ENCODE assay signal across 21 cellular contexts in genomic region chrX:131081772-131082755, GRCh38. TPM values are rescaled to one million over a fixed set of nuclear protein-coding genes. Genes with fewer than 3 reads are reported as not detected.
A peak's percentile ranks its signal among the peaks of the same experiment; 100 is the strongest.
DNase-seq lines count a peak whose midpoint lies in the region; ATAC-seq and TF ChIP-seq lines count a peak whose summit lies in the region.
"Had no signal": no experiment of that assay in that cellular context is flagged by ENCODE, and none has a peak within 500 bp of the region (broad histone marks: within the 10 kb centered on the region; RNA-seq: fewer than 3 reads in every experiment).

No MANE protein-coding gene starts in this region.

- peaks cover 29% of the 10 kb centered on the region for H3K4me1 Mint-ChIP-seq in endodermal cell
- H3K4me1 Mint-ChIP-seq in nephron progenitor cell = peaks cover 26% of the 10 kb centered on the region
- H3K4me1 Mint-ChIP-seq: memory B cell had no signal

- H3K4me3 Mint-ChIP-seq in endodermal cell (peak overlapping the region; percentile 51), nephron progenitor cell (peak overlapping the region; percentile 79)
- H3K4me3 Mint-ChIP-seq: memory B cell had no signal

- TF ChIP-seq CTCF in HEK293 (tag by site-specific recombination; IDR thresholded peaks at IDR 0.05) = no peak
- TF ChIP-seq CTCF in endodermal cell (conservative IDR thresholded peaks at IDR 0.05) = no peak
- no peak for TF ChIP-seq CTCF in nephron progenitor cell (IDR thresholded peaks at IDR 0.05)

- H3K4me1 ChIP-seq in HEK293 (ENCODE audit: control insufficient read depth, insufficient read depth, low read length) (no peaks in the 10 kb centered on the region), endodermal cell (ENCODE audit: control insufficient read depth, insufficient read depth, low read length) (no peaks in the 10 kb centered on the region)
- H3K4me1 ChIP-seq: gastroesophageal sphincter had no signal

- H3K9me3 Mint-ChIP-seq in endodermal cell = peaks cover 7% of the 10 kb centered on the region
- peaks cover 28% of the 10 kb centered on the region for H3K9me3 Mint-ChIP-seq in nephron progenitor cell
- H3K9me3 Mint-ChIP-seq: memory B cell had no signal

- H3K27me3 ChIP-seq in endodermal cell (ENCODE audit: control insufficient read depth, insufficient read depth, low read length, poor library complexity, severe bottlenecking) = peaks cover 73% of the 10 kb centered on the region

- H3K36me3 Mint-ChIP-seq in endodermal cell (ENCODE audit: low read depth) (no peaks in the 10 kb centered on the region), nephron progenitor cell (ENCODE audit: low read depth) (no peaks in the 10 kb centered on the region)
- H3K36me3 Mint-ChIP-seq: memory B cell had no signal

- 0% methylated on average over 6 to 76 of the region's 76 CpGs for WGBS in endodermal cell (ENCODE audit: insufficient coverage in 1 of 2, insufficient read length in 1 of 2), 2 experiments

- H3K36me3 ChIP-seq in HEK293 (ENCODE audit: control insufficient read depth in 2 of 2, insufficient read depth in 1 of 2, low read length in 2 of 2) (no peaks in the 10 kb centered on the region), endodermal cell (ENCODE audit: control insufficient read depth, insufficient read depth, low read length) (no peaks in the 10 kb centered on the region)
- H3K36me3 ChIP-seq: gastroesophageal sphincter had no signal

- H3K27ac ChIP-seq in HEK293 (ENCODE audit: extremely low read depth, low read depth, low read length) (no peak overlapping the region), endodermal cell (ENCODE audit: low read depth, low read length) (no peak overlapping the region)
- H3K27ac ChIP-seq: gastroesophageal sphincter, HL-60 had no signal

- CTCF ChIA-PET in HEK293 (lab: Yijun Ruan, JAX) = no interaction called here

- H3K9me3 ChIP-seq in HEK293 (ENCODE audit: control insufficient read depth, insufficient read depth, low read depth, low read length) (no peaks in the 10 kb centered on the region), endodermal cell (ENCODE audit: control insufficient read depth, low read length) (no peaks in the 10 kb centered on the region)
- H3K9me3 ChIP-seq: gastroesophageal sphincter had no signal

- no peak overlapping the region for H3K9ac ChIP-seq in endodermal cell (ENCODE audit: extremely low read depth, low read length, poor library complexity, severe bottlenecking)

- peaks cover 93% of the 10 kb centered on the region for H3K27me3 Mint-ChIP-seq in endodermal cell (ENCODE audit: insufficient read depth)
- H3K27me3 Mint-ChIP-seq in nephron progenitor cell (ENCODE audit: low read depth, poor library complexity) = peaks cover 84% of the 10 kb centered on the region

- peak overlapping the region; percentile 6; the same call in 1 of the 2 replicates for H3K4me3 ChIP-seq in HEK293 (ENCODE audit: low read depth, low read length)
- H3K4me3 ChIP-seq in endodermal cell (ENCODE audit: low read length) = peak overlapping the region; percentile 72
- H3K4me3 ChIP-seq: gastroesophageal sphincter had no signal

- H3K27ac Mint-ChIP-seq in endodermal cell (no peak overlapping the region), nephron progenitor cell (no peak overlapping the region)
- H3K27ac Mint-ChIP-seq: memory B cell had no signal

- ATAC-seq in HG03520 (IDR thresholded peaks at IDR 0.05; ENCODE audit: unreplicated experiment) = no peak
- ATAC-seq: gastroesophageal sphincter, right cardiac atrium had no signal

- DNase-seq in DMS53 (lab: John Stamatoyannopoulos, UW) = peak; percentile 52
- DNase-seq in endodermal cell = peak; percentile 72
- peak; percentile 60 for DNase-seq in nephron progenitor cell
- DNase-seq in NCI-H2107 treated with DMSO at 0.1 percent for 48 hours (lab: John Stamatoyannopoulos, UW; ENCODE audit: unreplicated experiment) = no peak
- no peak for DNase-seq in DMS153 treated with DMSO at 0.1 percent for 48 hours (lab: John Stamatoyannopoulos, UW; ENCODE audit: unreplicated experiment)
- no peak for DNase-seq in NCI-H1092 (lab: John Stamatoyannopoulos, UW)
- DNase-seq: activated CD8-positive, alpha-beta memory T cell treated with anti-CD3 and anti-CD28 coated beads, Interleukin-2, amount 50 U/mL, for 48 hours; activated naive CD4-positive, alpha-beta T cell; cortex of kidney; islet precursor cell; KG1; NCI-H1048; NCI-H345; right cardiac atrium; SHP77 had no signal

- POLR2A ChIA-PET in HEK293 (lab: Yijun Ruan, JAX) = no interaction called here

TF ChIP-seq in HEK293, 187 proteins besides CTCF, POLR2A, EP300 and RAD21:
- TF ChIP-seq ZFHX2 (tag by site-specific recombination; conservative IDR thresholded peaks at IDR 0.05) (peak; percentile 36; the same call in 1 of the 2 replicates), ZFP37 (tag by site-specific recombination; IDR thresholded peaks at IDR 0.05) (no peak), ZBTB17 (tag by site-specific recombination; IDR thresholded peaks at IDR 0.05) (peak; percentile 46; the same call in 1 of the 2 replicates), ZNF146 (tag by site-specific recombination; IDR thresholded peaks at IDR 0.05) (no peak)

RNA-seq across cellular contexts. Expression of gene ARHGAP36, which starts 23.9 kb away (rescaled TPM):
- under 1 TPM in 1 of 2 donors, not detected in 1; 0.24 TPM for total RNA-seq in endodermal cell
- polyA plus RNA-seq in endodermal cell (2013, experiment 1 of 2) = not detected
- 0.25 TPM for polyA plus RNA-seq in endodermal cell (2013, experiment 2 of 2)
- total RNA-seq: epithelial cell of proximal tubule had no signal

Comparison
In these comparisons a context has a peak if more than half of its experiments do, and no peak if none do; other contexts are left out.
1. DNase-seq: peak in DMS53 (single experiment), endodermal cell (single experiment) and nephron progenitor cell (single experiment); none in NCI-H2107 treated with DMSO at 0.1 percent for 48 hours (single experiment), DMS153 treated with DMSO at 0.1 percent for 48 hours (single experiment) and NCI-H1092 (single experiment).